16 cellular contexts compared by ENCODE assay signal in genomic region chr17:79251824-79252223, GRCh38.
DNase-seq lines count a peak whose midpoint lies in the region; ATAC-seq and TF ChIP-seq lines count a peak whose summit lies in the region.
"Had no signal": no experiment of that assay in that cellular context is flagged by ENCODE, and none has a peak within 500 bp of the region (broad histone marks: within the 10 kb centered on the region; RNA-seq: fewer than 3 reads in every experiment).

No MANE protein-coding gene starts in this region.

- no peaks in the 10 kb centered on the region for H3K79me2 ChIP-seq in neural progenitor cell (ENCODE audit: low read depth)

- no peaks in the 10 kb centered on the region for H4K20me1 ChIP-seq in neural progenitor cell (ENCODE audit: low read depth)
- H4K20me1 ChIP-seq: BLaER1 had no signal

- H3K27ac Mint-ChIP-seq in MCF 10A (ENCODE audit: low read depth, unreplicated experiment) = peak overlapping the region; percentile 81
- no peak overlapping the region for H3K27ac Mint-ChIP-seq in neural progenitor cell
- H3K27ac Mint-ChIP-seq: CD8-positive, alpha-beta memory T cell had no signal

- H3K36me3 Mint-ChIP-seq in MCF 10A (ENCODE audit: insufficient read depth, unreplicated experiment) (no peaks in the 10 kb centered on the region), neural progenitor cell (no peaks in the 10 kb centered on the region)
- H3K36me3 Mint-ChIP-seq: CD8-positive, alpha-beta memory T cell had no signal

- H3K9me3 ChIP-seq in breast epithelium (no peaks in the 10 kb centered on the region), neural progenitor cell (ENCODE audit: low read depth) (no peaks in the 10 kb centered on the region), right lobe of liver (no peaks in the 10 kb centered on the region)
- H3K9me3 ChIP-seq: BLaER1, Caco-2 had no signal

- H3F3A ChIP-seq in neural progenitor cell (ENCODE audit: low read depth) = no peaks in the 10 kb centered on the region

- H3K4me3 ChIP-seq in breast epithelium (no peak overlapping the region), epithelial cell of esophagus (ENCODE audit: low read length) (no peak overlapping the region), neural progenitor cell (no peak overlapping the region), right lobe of liver (no peak overlapping the region)
- H3K4me3 ChIP-seq: BLaER1 had no signal

- H3K27ac ChIP-seq in breast epithelium = no peak overlapping the region
- H3K27ac ChIP-seq in neural progenitor cell = no peak overlapping the region
- no peak overlapping the region for H3K27ac ChIP-seq in right lobe of liver
- H3K27ac ChIP-seq: BLaER1, HL-60 had no signal

- BruUV-seq in MCF 10A (replicated peaks; lab: Mats Ljungman, UMichigan) = no TSS peak

- POLR2A ChIA-PET in MCF 10A (lab: Yijun Ruan, JAX) = interaction anchor here (1.2 to 1.9 kb wide), 2 partner anchors 21 to 24 kb away, joined by 4 to 5 read pairs; no protein-coding TSS in a partner anchor

- TF ChIP-seq POLR2A in breast epithelium (IDR thresholded peaks at IDR 0.05) = no peak
- no peak for TF ChIP-seq POLR2A in right lobe of liver (IDR thresholded peaks at IDR 0.05)

- H3K36me3 ChIP-seq in breast epithelium = no peaks in the 10 kb centered on the region
- no peaks in the 10 kb centered on the region for H3K36me3 ChIP-seq in neural progenitor cell
- no peaks in the 10 kb centered on the region for H3K36me3 ChIP-seq in right lobe of liver
- H3K36me3 ChIP-seq: BLaER1 had no signal

- peaks cover 0 to 98% of the 10 kb centered on the region in 2 donors for H3K27me3 ChIP-seq in breast epithelium
- no peaks in the 10 kb centered on the region for H3K27me3 ChIP-seq in neural progenitor cell
- H3K27me3 ChIP-seq in right lobe of liver = no peaks in the 10 kb centered on the region

- H3K4me1 Mint-ChIP-seq in MCF 10A (ENCODE audit: insufficient read depth, unreplicated experiment) (peaks cover 17% of the 10 kb centered on the region), neural progenitor cell (no peaks in the 10 kb centered on the region)
- H3K4me1 Mint-ChIP-seq: CD8-positive, alpha-beta memory T cell had no signal

- 14% methylated on average over 1 of the region's 4 CpGs for WGBS in right lobe of liver (ENCODE audit: insufficient coverage, low coverage, low lambda C conversion rate, missing lambda C conversion rate)

- H3K4me1 ChIP-seq in breast epithelium (no peaks in the 10 kb centered on the region), neural progenitor cell (no peaks in the 10 kb centered on the region), right lobe of liver (no peaks in the 10 kb centered on the region)
- H3K4me1 ChIP-seq: Caco-2 had no signal

- intact Hi-C loops in MCF 10A (cut with micrococcal nuclease) = no loop called here
- intact Hi-C loops in breast epithelium (cut with DNase I; ENCODE audit: low total_unique reads) = no loop called here
- intact Hi-C loops in right lobe of liver (cut with DNase I) = no loop called here

- H3K9ac ChIP-seq in neural progenitor cell = no peak overlapping the region
- H3K9ac ChIP-seq: BLaER1 had no signal

- H3K9me3 Mint-ChIP-seq in MCF 10A (ENCODE audit: unreplicated experiment) (no peaks in the 10 kb centered on the region), neural progenitor cell (no peaks in the 10 kb centered on the region)
- H3K9me3 Mint-ChIP-seq: CD8-positive, alpha-beta memory T cell had no signal

- CTCF ChIA-PET in MCF 10A (lab: Yijun Ruan, JAX) = interaction anchor here (0.7 kb wide), 1 partner anchor 830 kb away, joined by 4 read pairs; no protein-coding TSS in a partner anchor

- no peak for TF ChIP-seq CTCF in MCF 10A (IDR thresholded peaks at IDR 0.05; ENCODE audit: unreplicated experiment)
- no peak for TF ChIP-seq CTCF in breast epithelium (IDR thresholded peaks at IDR 0.05)
- TF ChIP-seq CTCF in epithelial cell of esophagus (IDR thresholded peaks at IDR 0.05; ENCODE audit: insufficient read depth, low read depth, low read length, missing control alignments) = no peak
- TF ChIP-seq CTCF in neural progenitor cell (IDR thresholded peaks at IDR 0.05) = no peak
- no peak for TF ChIP-seq CTCF in right lobe of liver (IDR thresholded peaks at IDR 0.05)

- H2AFZ ChIP-seq in neural progenitor cell (replicated peaks) = no peak overlapping the region

- H3K27me3 Mint-ChIP-seq in MCF 10A (ENCODE audit: insufficient read depth, unreplicated experiment) (peaks cover 82% of the 10 kb centered on the region), neural progenitor cell (ENCODE audit: insufficient read depth, low read depth) (peaks cover 12% of the 10 kb centered on the region)

- H3K4me3 Mint-ChIP-seq in MCF 10A (ENCODE audit: unreplicated experiment) = peak overlapping the region; percentile 40
- H3K4me3 Mint-ChIP-seq in neural progenitor cell = peak overlapping the region; percentile 55
- H3K4me3 Mint-ChIP-seq: CD8-positive, alpha-beta memory T cell had no signal

- H3K4me2 ChIP-seq in neural progenitor cell = no peak overlapping the region

- ATAC-seq in GM21786 (IDR thresholded peaks at IDR 0.05; ENCODE audit: unreplicated experiment) (no peak), HG03139 (IDR thresholded peaks at IDR 0.05; ENCODE audit: unreplicated experiment) (no peak), right lobe of liver (no peak)
- ATAC-seq: HCT116 had no signal

- peak; percentile 43 for DNase-seq in MCF 10A (ENCODE audit: unreplicated experiment)
- no peak for DNase-seq in breast epithelium (ENCODE audit: low spot score in 2 of 2)
- peak; percentile 31 for DNase-seq in epithelial cell of esophagus (ENCODE audit: low read depth)
- no peak for DNase-seq in neural progenitor cell (ENCODE audit: low spot score)
- no peak for DNase-seq in right lobe of liver
- DNase-seq: 8988T; AML-193; Caco-2; CD8-positive, alpha-beta memory T cell; DND-41; GDM1 had no signal

Comparison
In these comparisons a context has a peak if more than half of its experiments do, and no peak if none do; other contexts are left out.
1. DNase-seq: peak in MCF 10A (single experiment) and epithelial cell of esophagus (single experiment); none in breast epithelium (0 of 2), neural progenitor cell (single experiment) and right lobe of liver (0 of 3).